In genomic region chr5:169871816-169872215, GRCh38 we compare ENCODE assay signal across 17 cellular contexts.
DNase-seq lines count a peak whose midpoint lies in the region; ATAC-seq and TF ChIP-seq lines count a peak whose summit lies in the region.
"Had no signal": no experiment of that assay in that cellular context is flagged by ENCODE, and none has a peak within 500 bp of the region (broad histone marks: within the 10 kb centered on the region; RNA-seq: fewer than 3 reads in every experiment).

No MANE protein-coding gene starts in this region.

- H2AFZ ChIP-seq in IMR-90 (replicated peaks; ENCODE audit: low read length, poor library complexity), result no peak overlapping the region

- H2AK9ac ChIP-seq in IMR-90 (replicated peaks; ENCODE audit: low read depth, low read length, poor library complexity), result no peak overlapping the region

- POLR2A ChIA-PET in IMR-90 (lab: Charles Lee; ENCODE audit: unreplicated experiment), result no interaction called here

- TF ChIP-seq RAD21 in IMR-90 (IDR thresholded peaks at IDR 0.05; ENCODE audit: low read length), result no peak

- no peak overlapping the region for H4K8ac ChIP-seq in IMR-90 (ENCODE audit: low read depth in 2 of 2, low read length in 2 of 2)

- CTCF ChIA-PET in IMR-90 (lab: Yijun Ruan, JAX), result no interaction called here

- H2AK5ac ChIP-seq in IMR-90 (ENCODE audit: low read depth, low read length), result no peak overlapping the region

- H3K4me3 ChIP-seq in IMR-90 (ENCODE audit: insufficient read depth, low read depth, low read length) (no peak overlapping the region), MG63 (no peak overlapping the region), choroid plexus epithelial cell (ENCODE audit: low read depth, low read length) (no peak overlapping the region), transverse colon (no peak overlapping the region)
- H3K4me3 ChIP-seq: BLaER1, HAP-1 had no signal

- H3K18ac ChIP-seq in IMR-90 (ENCODE audit: low read depth, low read length), result no peak overlapping the region

- H3K9me3 ChIP-seq in IMR-90 (ENCODE audit: control insufficient read depth, insufficient read depth, low read length) (no peaks in the 10 kb centered on the region), MG63 (no peaks in the 10 kb centered on the region), transverse colon (no peaks in the 10 kb centered on the region)
- H3K9me3 ChIP-seq: BLaER1, HAP-1 had no signal

- BruUV-seq in IMR-90 (replicated peaks; lab: Mats Ljungman, UMichigan), result no TSS peak

- DNase-seq in IMR-90 (no peak), MG63 (peak; percentile 72), choroid plexus epithelial cell (ENCODE audit: low read depth) (peak; percentile 52), T-helper 9 cell (no peak), transverse colon (no peak)
- DNase-seq: Calu3; CD4-positive, CD25-positive, alpha-beta regulatory T cell; CD8-positive, alpha-beta T cell; DMS53; DMS79 treated with DMSO at 0.1 percent for 48 hours; GF-D8; GOT3; HFFc6 had no signal

- no peak for TF ChIP-seq EP300 in transverse colon (IDR thresholded peaks at IDR 0.05; ENCODE audit: low read depth)

- in situ Hi-C loops in IMR-90 (cut with MboI; ENCODE audit: low sequenced_read_pairs) (no loop called here), transverse colon (cut with MboI; ENCODE audit: low pct_ligation_motif_present in 1 of 4, low pct_unique_long_range_greater_than_20kb in 1 of 4, low sequenced_read_pairs in 3 of 4) (no loop called here)

- H3K4me1 ChIP-seq in IMR-90 (ENCODE audit: control insufficient read depth, insufficient read depth, low read length) (peaks cover 6% of the 10 kb centered on the region), transverse colon (no peaks in the 10 kb centered on the region)
- H3K4me1 ChIP-seq: BLaER1, HAP-1 had no signal

- no peak overlapping the region for H4K5ac ChIP-seq in IMR-90 (ENCODE audit: low read depth, low read length)

- H3K27ac ChIP-seq in IMR-90 (ENCODE audit: insufficient read depth, low read length) (no peak overlapping the region), transverse colon (no peak overlapping the region)
- H3K27ac ChIP-seq: BLaER1, C4-2B had no signal

- no peak overlapping the region for H3K56ac ChIP-seq in IMR-90 (ENCODE audit: extremely low read depth, insufficient read depth, low read length)

- TF ChIP-seq POLR2A in IMR-90 (IDR thresholded peaks at IDR 0.05; ENCODE audit: low read depth, low read length) (no peak), transverse colon (IDR thresholded peaks at IDR 0.05) (no peak)

- no peak for ATAC-seq in IMR-90 (ENCODE audit: low read depth)
- ATAC-seq in HG03097 (IDR thresholded peaks at IDR 0.05; ENCODE audit: low FRiP score, unreplicated experiment), result no peak
- ATAC-seq: CD8-positive, alpha-beta T cell had no signal

- H3K4ac ChIP-seq in IMR-90 (ENCODE audit: low read depth, low read length), result no peak overlapping the region

- H3K79me1 ChIP-seq in IMR-90 (ENCODE audit: low read depth in 1 of 2, low read length in 2 of 2), result peaks cover 0 to 11% of the 10 kb centered on the region in 2 experiments; a peak in 1 of 4 replicates

- H2BK20ac ChIP-seq in IMR-90 (ENCODE audit: low read depth, low read length), result no peak overlapping the region

- no peak overlapping the region for H3K23ac ChIP-seq in IMR-90 (ENCODE audit: low read depth, low read length)

- no CpG with 5 or more reads among the region's 2 CpGs for WGBS in IMR-90 (ENCODE audit: extremely low coverage in 2 of 2, insufficient read length in 1 of 2), 2 experiments
- WGBS in transverse colon (ENCODE audit: low coverage in 1 of 2), 2 donors, result 80 to 85% methylated on average over 2 of the region's 2 CpGs

- H3K9ac ChIP-seq in IMR-90 (ENCODE audit: low read depth, low read length), result no peak overlapping the region
- H3K9ac ChIP-seq: BLaER1 had no signal

- H2BK120ac ChIP-seq in IMR-90 (ENCODE audit: low read depth, low read length), result no peak overlapping the region

- intact Hi-C loops in IMR-90 (cut with micrococcal nuclease), result no loop called here
- intact Hi-C loops in transverse colon (cut with DNase I; ENCODE audit: low total_unique reads), result no loop called here

- 0 out of 2 replicates have a peak overlapping the region, but pooled peaks have one; percentile 44 for H3K14ac ChIP-seq in IMR-90 (replicated peaks; ENCODE audit: low read depth, low read length)

- H3K27me3 ChIP-seq in IMR-90 (ENCODE audit: control insufficient read depth, insufficient read depth, low read length) (no peaks in the 10 kb centered on the region), MG63 (no peaks in the 10 kb centered on the region), transverse colon (no peaks in the 10 kb centered on the region)
- H3K27me3 ChIP-seq: BLaER1 had no signal

- H3K36me3 ChIP-seq in IMR-90 (ENCODE audit: control insufficient read depth, insufficient read depth, low read length) (no peaks in the 10 kb centered on the region), MG63 (peaks cover 22% of the 10 kb centered on the region), transverse colon (no peaks in the 10 kb centered on the region)
- H3K36me3 ChIP-seq: HAP-1 had no signal

- TF ChIP-seq CTCF in IMR-90 (conservative IDR thresholded peaks at IDR 0.05; ENCODE audit: low read depth, low read length) (no peak), choroid plexus epithelial cell (conservative IDR thresholded peaks at IDR 0.05; ENCODE audit: low read depth, low read length) (no peak), transverse colon (IDR thresholded peaks at IDR 0.05) (no peak)

- 0 out of 2 replicates have a peak, but pooled peaks cover 2% of the 10 kb centered on the region for H3K9me1 ChIP-seq in IMR-90 (ENCODE audit: insufficient read depth, low read length)

- H3K4me2 ChIP-seq in IMR-90 (ENCODE audit: low read depth, low read length), result no peak overlapping the region
- H3K4me2 ChIP-seq: BLaER1 had no signal

- dilution Hi-C loops in IMR-90 (cut with HindIII; ENCODE audit: low sequenced_read_pairs, unreplicated experiment), result no loop called here

- H2BK5ac ChIP-seq in IMR-90 (ENCODE audit: low read depth, low read length, poor library complexity, severe bottlenecking), result no peak overlapping the region

- no peak overlapping the region for H2BK15ac ChIP-seq in IMR-90 (ENCODE audit: low read depth, low read length)

- no peak overlapping the region for H4K91ac ChIP-seq in IMR-90 (ENCODE audit: insufficient read depth, low read depth, low read length)

- no peaks in the 10 kb centered on the region for H4K20me1 ChIP-seq in IMR-90 (ENCODE audit: insufficient read depth, low read length)
- H4K20me1 ChIP-seq: BLaER1 had no signal

TF ChIP-seq in IMR-90, 13 proteins besides CTCF, POLR2A, EP300 and RAD21:
- TF ChIP-seq MAZ (IDR thresholded peaks at IDR 0.05; ENCODE audit: borderline replicate concordance, low read depth, low read length) (no peak), BHLHE40 (IDR thresholded peaks at IDR 0.05; ENCODE audit: low read depth, low read length) (no peak), CEBPB (IDR thresholded peaks at IDR 0.05; ENCODE audit: low read depth, low read length) (no peak), ELK1 (IDR thresholded peaks at IDR 0.05; ENCODE audit: borderline replicate concordance, low read depth, low read length) (no peak), MAFK (IDR thresholded peaks at IDR 0.05; ENCODE audit: low read depth, low read length) (no peak)

Comparison
In these comparisons a context has a peak if more than half of its experiments do, and no peak if none do; other contexts are left out.
1. DNase-seq: peak in MG63 (single experiment) and choroid plexus epithelial cell (single experiment); none in IMR-90 (single experiment), T-helper 9 cell (single experiment) and transverse colon (single experiment).